In genomic region chr1:156812293-156812990, GRCh38 we compare ENCODE assay signal across 17 cellular contexts. TPM values are rescaled to one million over a fixed set of nuclear protein-coding genes. Genes with fewer than 3 reads are reported as not detected.
DNase-seq lines count a peak whose midpoint lies in the region; ATAC-seq and TF ChIP-seq lines count a peak whose summit lies in the region.
"Had no signal": no experiment of that assay in that cellular context is flagged by ENCODE, and none has a peak within 500 bp of the region (broad histone marks: within the 10 kb centered on the region; RNA-seq: fewer than 3 reads in every experiment).

No MANE protein-coding gene starts in this region.

- H3K9me3 Mint-ChIP-seq in activated CD8-positive, alpha-beta memory T cell treated with anti-CD3 and anti-CD28 coated beads, Interleukin-2, amount 10 ng/mL, durations not matched to agents 7 days and 5 days (ENCODE audit: low read depth) = no peaks in the 10 kb centered on the region
- H3K9me3 Mint-ChIP-seq in activated T-helper 2 cell treated with anti-CD3 and anti-CD28 coated beads, Interferon-gamma antibody, Interleukin-2, Interleukin-4, amounts not matched to agents 10 μg/mL and 5 μg/mL and 100 μg/mL, durations not matched to agents 14 hours and 24 hours and 36 hours = no peaks in the 10 kb centered on the region
- H3K9me3 Mint-ChIP-seq in naive thymus-derived CD8-positive, alpha-beta T cell = no peaks in the 10 kb centered on the region

- H3K9ac ChIP-seq in HCT116 (ENCODE audit: low read length) = peak overlapping the region; percentile 73; the same call in 1 of the 2 replicates

- BruUV-seq in HCT116 (replicated peaks; lab: Mats Ljungman, UMichigan) = no TSS peak

- H3K4me1 Mint-ChIP-seq in activated CD8-positive, alpha-beta memory T cell treated with anti-CD3 and anti-CD28 coated beads, Interleukin-2, amount 10 ng/mL, durations not matched to agents 7 days and 5 days = peaks cover 78% of the 10 kb centered on the region
- H3K4me1 Mint-ChIP-seq in activated T-helper 2 cell treated with anti-CD3 and anti-CD28 coated beads, Interferon-gamma antibody, Interleukin-2, Interleukin-4, amounts not matched to agents 10 μg/mL and 5 μg/mL and 100 μg/mL, durations not matched to agents 14 hours and 24 hours and 36 hours (ENCODE audit: low read depth) = peaks cover 57% of the 10 kb centered on the region
- peaks cover 56 to 83% (median 73%) of the 10 kb centered on the region in 4 donors for H3K4me1 Mint-ChIP-seq in naive thymus-derived CD8-positive, alpha-beta T cell

- H3K27ac ChIP-seq in HCT116 (ENCODE audit: low read depth, low read length) = no peak overlapping the region
- no peak overlapping the region for H3K27ac ChIP-seq in esophagus muscularis mucosa (replicated peaks in 1 of 4)
- H3K27ac ChIP-seq: right atrium auricular region, tibial artery had no signal

- H3K27me3 ChIP-seq in HCT116 (ENCODE audit: insufficient read depth, low read length) (no peaks in the 10 kb centered on the region), esophagus muscularis mucosa (peaks cover 0 to 13% (median 0%) of the 10 kb centered on the region in 4 donors)
- H3K27me3 ChIP-seq: right atrium auricular region had no signal

- H3K36me3 ChIP-seq in HCT116 (ENCODE audit: control insufficient read depth in 1 of 2, insufficient read depth in 2 of 2, low read length in 2 of 2) (no peaks in the 10 kb centered on the region), esophagus muscularis mucosa (no peaks in the 10 kb centered on the region)
- H3K36me3 ChIP-seq: right atrium auricular region, tibial artery had no signal

- POLR2A ChIA-PET in HCT116 (lab: Charles Lee) = no interaction called here
- POLR2A ChIA-PET in naive thymus-derived CD8-positive, alpha-beta T cell (lab: Charles Lee) = interaction anchor here (1.1 to 1.7 kb wide), 3 partner anchors 14 to 44 kb away, joined by 3 to 5 read pairs (median 3); no protein-coding TSS in a partner anchor

- H3K9me3 ChIP-seq in HCT116 (ENCODE audit: control insufficient read depth in 1 of 2, insufficient read depth in 1 of 2, low read depth in 1 of 2, low read length in 2 of 2) (no peaks in the 10 kb centered on the region), esophagus muscularis mucosa (no peaks in the 10 kb centered on the region)
- H3K9me3 ChIP-seq: right atrium auricular region, tibial artery had no signal

- H3K79me2 ChIP-seq in HCT116 (ENCODE audit: insufficient read depth, low read length) = no peaks in the 10 kb centered on the region

- WGBS in esophagus muscularis mucosa = 99% methylated on average over 10 of the region's 10 CpGs

- H2AFZ ChIP-seq in HCT116 (ENCODE audit: low read depth, low read length, poor library complexity, severe bottlenecking) = no peak overlapping the region

- no peak for DNase-seq in activated CD8-positive, alpha-beta memory T cell treated with anti-CD3 and anti-CD28 coated beads, Interleukin-2, amount 10 ng/mL, durations not matched to agents 7 days and 5 days
- DNase-seq in activated CD8-positive, alpha-beta memory T cell treated with anti-CD3 and anti-CD28 coated beads, Interleukin-2, amount 50 U/mL, for 48 hours = no peak
- DNase-seq in HCT116 (ENCODE audit: low read depth, low spot score) = no peak
- no peak for DNase-seq in activated T-helper 2 cell treated with anti-CD3 and anti-CD28 coated beads, Interferon-gamma antibody, Interleukin-2, Interleukin-4, amounts not matched to agents 10 μg/mL and 5 μg/mL and 100 μg/mL, durations not matched to agents 14 hours and 24 hours and 36 hours (ENCODE audit: low spot score)
- no peak for DNase-seq in naive thymus-derived CD8-positive, alpha-beta T cell
- no peak for DNase-seq in esophagus muscularis mucosa (ENCODE audit: extremely low spot score)
- DNase-seq in NCI-H2029 (lab: John Stamatoyannopoulos, UW) = no peak
- no peak for DNase-seq in T1000 (lab: John Stamatoyannopoulos, UW)
- DNase-seq: activated CD4-positive, CD25-positive, alpha-beta regulatory T cell; NCI-H1436 treated with DMSO at 0.1 percent for 48 hours; NCI-H510A; stimulated activated CD4-positive, alpha-beta T cell treated with anti-CD3 and anti-CD28 coated beads, Interleukin-2, amount 100 ng/mL, for 24 hours; tibial artery had no signal

- H3K36me3 Mint-ChIP-seq in activated CD8-positive, alpha-beta memory T cell treated with anti-CD3 and anti-CD28 coated beads, Interleukin-2, amount 10 ng/mL, durations not matched to agents 7 days and 5 days = peaks cover 75% of the 10 kb centered on the region
- peaks cover 91% of the 10 kb centered on the region for H3K36me3 Mint-ChIP-seq in activated T-helper 2 cell treated with anti-CD3 and anti-CD28 coated beads, Interferon-gamma antibody, Interleukin-2, Interleukin-4, amounts not matched to agents 10 μg/mL and 5 μg/mL and 100 μg/mL, durations not matched to agents 14 hours and 24 hours and 36 hours (ENCODE audit: low read depth)
- peaks cover 0 to 44% (median 8%) of the 10 kb centered on the region in 3 donors for H3K36me3 Mint-ChIP-seq in naive thymus-derived CD8-positive, alpha-beta T cell

- CTCF ChIA-PET in activated CD8-positive, alpha-beta memory T cell treated with anti-CD3 and anti-CD28 coated beads, Interleukin-2, amount 10 ng/mL, durations not matched to agents 7 days and 5 days (lab: Charles Lee) = interaction anchor here (0.8 to 31.5 kb wide), 6 partner anchors 10 to 115 kb away, joined by 3 to 600 read pairs (median 18); partner anchors contain the start of genes INSRR, ISG20L2, METTL25B and NTRK1
- CTCF ChIA-PET in HCT116 (lab: Charles Lee) = interaction anchor here (1.3 kb wide), 1 partner anchor 115 kb away, joined by 4 read pairs; no protein-coding TSS in a partner anchor

- peak overlapping the region; percentile 95 for H3K4me3 Mint-ChIP-seq in activated CD8-positive, alpha-beta memory T cell treated with anti-CD3 and anti-CD28 coated beads, Interleukin-2, amount 10 ng/mL, durations not matched to agents 7 days and 5 days
- H3K4me3 Mint-ChIP-seq in activated T-helper 2 cell treated with anti-CD3 and anti-CD28 coated beads, Interferon-gamma antibody, Interleukin-2, Interleukin-4, amounts not matched to agents 10 μg/mL and 5 μg/mL and 100 μg/mL, durations not matched to agents 14 hours and 24 hours and 36 hours (ENCODE audit: low read depth) = peak overlapping the region; percentile 88
- peak overlapping the region; percentile 20 to 93 (median 62) for H3K4me3 Mint-ChIP-seq in naive thymus-derived CD8-positive, alpha-beta T cell

- H3K27ac Mint-ChIP-seq in activated CD8-positive, alpha-beta memory T cell treated with anti-CD3 and anti-CD28 coated beads, Interleukin-2, amount 10 ng/mL, durations not matched to agents 7 days and 5 days = peak overlapping the region; percentile 100
- H3K27ac Mint-ChIP-seq in activated T-helper 2 cell treated with anti-CD3 and anti-CD28 coated beads, Interferon-gamma antibody, Interleukin-2, Interleukin-4, amounts not matched to agents 10 μg/mL and 5 μg/mL and 100 μg/mL, durations not matched to agents 14 hours and 24 hours and 36 hours = peak overlapping the region; percentile 28
- H3K27ac Mint-ChIP-seq in naive thymus-derived CD8-positive, alpha-beta T cell = peak overlapping the region; percentile 46 to 100 (median 98)

- no peaks in the 10 kb centered on the region for H3K27me3 Mint-ChIP-seq in activated CD8-positive, alpha-beta memory T cell treated with anti-CD3 and anti-CD28 coated beads, Interleukin-2, amount 10 ng/mL, durations not matched to agents 7 days and 5 days
- H3K27me3 Mint-ChIP-seq in activated T-helper 2 cell treated with anti-CD3 and anti-CD28 coated beads, Interferon-gamma antibody, Interleukin-2, Interleukin-4, amounts not matched to agents 10 μg/mL and 5 μg/mL and 100 μg/mL, durations not matched to agents 14 hours and 24 hours and 36 hours (ENCODE audit: low read depth) = no peaks in the 10 kb centered on the region
- H3K27me3 Mint-ChIP-seq in naive thymus-derived CD8-positive, alpha-beta T cell = peaks cover 0 to 5% (median 0%) of the 10 kb centered on the region in 5 donors

- H4K20me1 ChIP-seq in HCT116 (ENCODE audit: insufficient read depth) = no peaks in the 10 kb centered on the region

- no peak for TF ChIP-seq POLR2A in HCT116 (IDR thresholded peaks at IDR 0.05; ENCODE audit: borderline replicate concordance, extremely low read depth, insufficient read depth, insufficient read length)
- TF ChIP-seq POLR2A in esophagus muscularis mucosa (IDR thresholded peaks at IDR 0.05; ENCODE audit: low read depth) = no peak

- RAD21 ChIA-PET in HCT116 (lab: Charles Lee; ENCODE audit: low non-redundant PET in 1 of 2, low total read pairs in 2 of 2, uncharacterized antibody in 2 of 2, unreplicated experiment in 2 of 2) = interaction anchor here in 1 of 2 experiments (1.7 kb wide), 1 partner anchor 26 kb away, joined by 3 read pairs; no protein-coding TSS in a partner anchor

- intact Hi-C loops in HCT116 (cut with micrococcal nuclease) = no loop called here
- intact Hi-C loops in activated T-helper 2 cell treated with anti-CD3 and anti-CD28 coated beads, Interferon-gamma antibody, Interleukin-2, Interleukin-4, amounts not matched to agents 10 μg/mL and 5 μg/mL and 100 μg/mL, durations not matched to agents 14 hours and 24 hours and 36 hours (cut with micrococcal nuclease) = no loop called here
- intact Hi-C loops in esophagus muscularis mucosa (cut with DNase I) = loop anchor here (5.0 kb wide), 1 partner anchor 50 kb away; the partner anchor contains the start of gene NTRK1

- no peak for TF ChIP-seq EP300 in esophagus muscularis mucosa (IDR thresholded peaks at IDR 0.05)

- ATAC-seq in activated CD8-positive, alpha-beta memory T cell treated with anti-CD3 and anti-CD28 coated beads, Interleukin-2, amount 10 ng/mL, durations not matched to agents 7 days and 5 days = no peak
- ATAC-seq in HCT116 = no peak
- ATAC-seq in naive thymus-derived CD8-positive, alpha-beta T cell = no peak

- H3K4me1 ChIP-seq in HCT116 (ENCODE audit: control insufficient read depth in 1 of 2, insufficient read depth in 2 of 2, low read length in 2 of 2) (peaks cover 15 to 40% of the 10 kb centered on the region in 2 experiments; a peak in 3 of 4 replicates), esophagus muscularis mucosa (peaks cover 18 to 35% (median 29%) of the 10 kb centered on the region in 4 donors)

- no peak overlapping the region for H3K4me3 ChIP-seq in HCT116 (replicated peaks in 1 of 2; ENCODE audit: low read depth in 1 of 2, low read length in 2 of 2)
- H3K4me3 ChIP-seq in esophagus muscularis mucosa = no peak overlapping the region
- H3K4me3 ChIP-seq: lung had no signal

- no peak for TF ChIP-seq CTCF in HCT116 (IDR thresholded peaks at IDR 0.05 in 2 of 3, conservative IDR thresholded peaks at IDR 0.05 in 1 of 3; ENCODE audit: borderline replicate concordance in 1 of 3, insufficient read depth in 1 of 3, low read depth in 2 of 3, low read length in 2 of 3)
- no peak for TF ChIP-seq CTCF in esophagus muscularis mucosa (IDR thresholded peaks at IDR 0.05)

- H3K4me2 ChIP-seq in HCT116 (ENCODE audit: low read length) = peak overlapping the region; percentile 99

- H3K9me2 ChIP-seq in HCT116 (ENCODE audit: insufficient read depth) = no peaks in the 10 kb centered on the region

- TF ChIP-seq RAD21 in HCT116 (IDR thresholded peaks at IDR 0.05; ENCODE audit: low read depth) = no peak

RNA-seq across cellular contexts. Expression of gene SH2D2A, which starts 4.2 kb away (rescaled TPM):
- total RNA-seq in activated CD8-positive, alpha-beta memory T cell treated with anti-CD3 and anti-CD28 coated beads, Interleukin-2, amount 10 ng/mL, durations not matched to agents 7 days and 5 days = 100 to 1,000 TPM; 157 to 205 TPM
- total RNA-seq in HCT116 (2021; ENCODE audit: unreplicated experiment) (4.8 TPM), esophagus muscularis mucosa (1 to 10 TPM in 1 of 4 donors, under 1 TPM in 2, not detected in 1; 0.83 to 2.7 (median 0.84) TPM)
- 2.6 and 4.6 TPM in 2 replicates for polyA plus RNA-seq in HCT116 (2012)
- total RNA-seq in activated T-helper 2 cell treated with anti-CD3 and anti-CD28 coated beads, Interferon-gamma antibody, Interleukin-2, Interleukin-4, amounts not matched to agents 10 μg/mL and 5 μg/mL and 100 μg/mL, durations not matched to agents 14 hours and 24 hours and 36 hours = 453 and 474 TPM in 2 replicates
- total RNA-seq in naive thymus-derived CD8-positive, alpha-beta T cell = 10 to 100 TPM; 24.3 to 24.7 TPM
- polyA plus RNA-seq in naive thymus-derived CD8-positive, alpha-beta T cell = 10 to 100 TPM; 23.6 to 31.5 (median 25.6) TPM
- total RNA-seq: LHCN-M2 had no signal

RNA-seq across cellular contexts. Expression of gene PRCC, which starts 45.1 kb away (rescaled TPM):
- 10 to 100 TPM; 68.7 to 99.8 TPM for total RNA-seq in activated CD8-positive, alpha-beta memory T cell treated with anti-CD3 and anti-CD28 coated beads, Interleukin-2, amount 10 ng/mL, durations not matched to agents 7 days and 5 days
- total RNA-seq in HCT116 (2021; ENCODE audit: unreplicated experiment) (78.1 TPM), esophagus muscularis mucosa (10 to 100 TPM; 21.2 to 43.6 (median 38.7) TPM)
- 46.0 and 53.9 TPM in 2 replicates for polyA plus RNA-seq in HCT116 (2012)
- total RNA-seq in activated T-helper 2 cell treated with anti-CD3 and anti-CD28 coated beads, Interferon-gamma antibody, Interleukin-2, Interleukin-4, amounts not matched to agents 10 μg/mL and 5 μg/mL and 100 μg/mL, durations not matched to agents 14 hours and 24 hours and 36 hours = 94.8 and 110 TPM in 2 replicates
- 10 to 100 TPM; 59.5 to 64.0 TPM for total RNA-seq in naive thymus-derived CD8-positive, alpha-beta T cell
- polyA plus RNA-seq in naive thymus-derived CD8-positive, alpha-beta T cell = 10 to 100 TPM; 22.9 to 55.7 (median 39.9) TPM

RNA-seq across cellular contexts. Expression of gene INSRR, which starts 46.5 kb away (rescaled TPM):
- total RNA-seq in activated CD8-positive, alpha-beta memory T cell treated with anti-CD3 and anti-CD28 coated beads, Interleukin-2, amount 10 ng/mL, durations not matched to agents 7 days and 5 days = under 1 TPM; 0.09 to 0.19 TPM
- total RNA-seq in HCT116 (2021; ENCODE audit: unreplicated experiment) = not detected
- polyA plus RNA-seq in HCT116 (2012) = 0.03 and 0.04 TPM in 2 replicates
- 1.1 and 1.4 TPM in 2 replicates for total RNA-seq in activated T-helper 2 cell treated with anti-CD3 and anti-CD28 coated beads, Interferon-gamma antibody, Interleukin-2, Interleukin-4, amounts not matched to agents 10 μg/mL and 5 μg/mL and 100 μg/mL, durations not matched to agents 14 hours and 24 hours and 36 hours
- not detected for total RNA-seq in naive thymus-derived CD8-positive, alpha-beta T cell
- not detected for polyA plus RNA-seq in naive thymus-derived CD8-positive, alpha-beta T cell
- not detected for total RNA-seq in esophagus muscularis mucosa
- total RNA-seq: LHCN-M2, lung, OCI-LY7, right atrium auricular region had no signal
- polyA plus RNA-seq: lung had no signal

RNA-seq across cellular contexts. Expression of gene NTRK1, which starts 48.2 kb away (rescaled TPM):
- total RNA-seq in activated CD8-positive, alpha-beta memory T cell treated with anti-CD3 and anti-CD28 coated beads, Interleukin-2, amount 10 ng/mL, durations not matched to agents 7 days and 5 days = 1 to 10 TPM; 2.8 to 8.8 TPM
- total RNA-seq in HCT116 (2021; ENCODE audit: unreplicated experiment) (0.89 TPM), esophagus muscularis mucosa (1 to 10 TPM in 3 of 4 donors, under 1 TPM in 1; 0.58 to 2.5 (median 1.8) TPM)
- polyA plus RNA-seq in HCT116 (2012) = 0.71 and 1.0 TPM in 2 replicates
- 252 and 253 TPM in 2 replicates for total RNA-seq in activated T-helper 2 cell treated with anti-CD3 and anti-CD28 coated beads, Interferon-gamma antibody, Interleukin-2, Interleukin-4, amounts not matched to agents 10 μg/mL and 5 μg/mL and 100 μg/mL, durations not matched to agents 14 hours and 24 hours and 36 hours
- not detected for total RNA-seq in naive thymus-derived CD8-positive, alpha-beta T cell
- under 1 TPM in 2 of 3 donors, not detected in 1; 0.14 to 0.25 TPM for polyA plus RNA-seq in naive thymus-derived CD8-positive, alpha-beta T cell
- total RNA-seq: LHCN-M2, OCI-LY7 had no signal

Comparison
In these comparisons a context has a peak if more than half of its experiments do, and no peak if none do; other contexts are left out.
1. H3K27ac Mint-ChIP-seq: peak in every context shown above with its lines; median percentile 100 in activated CD8-positive, alpha-beta memory T cell treated with anti-CD3 and anti-CD28 coated beads, Interleukin-2, amount 10 ng/mL, durations not matched to agents 7 days and 5 days; 98 in naive thymus-derived CD8-positive, alpha-beta T cell; 28 in activated T-helper 2 cell treated with anti-CD3 and anti-CD28 coated beads, Interferon-gamma antibody, Interleukin-2, Interleukin-4, amounts not matched to agents 10 μg/mL and 5 μg/mL and 100 μg/mL, durations not matched to agents 14 hours and 24 hours and 36 hours.
2. RNA of gene SH2D2A, which starts 4.2 kb away (total RNA-seq): 453 to 474 TPM in activated T-helper 2 cell treated with anti-CD3 and anti-CD28 coated beads, Interferon-gamma antibody, Interleukin-2, Interleukin-4, amounts not matched to agents 10 μg/mL and 5 μg/mL and 100 μg/mL, durations not matched to agents 14 hours and 24 hours and 36 hours and 157 to 205 TPM in activated CD8-positive, alpha-beta memory T cell treated with anti-CD3 and anti-CD28 coated beads, Interleukin-2, amount 10 ng/mL, durations not matched to agents 7 days and 5 days; 24.3 to 24.7 TPM in naive thymus-derived CD8-positive, alpha-beta T cell, 4.8 TPM in HCT116 (single experiment) and 0.83 to 2.7 TPM in esophagus muscularis mucosa; every median in the first group is over 4 times any median in the second.
3. Peak in every context shown above with its lines, with median percentiles within 50 percentile points of each other: H3K4me3 Mint-ChIP-seq.